11 cellular contexts compared by ENCODE assay signal in genomic region chr4:38815879-38816782, GRCh38. TPM values are rescaled to one million over a fixed set of nuclear protein-coding genes. Genes with fewer than 3 reads are reported as not detected.
DNase-seq lines count a peak whose midpoint lies in the region; ATAC-seq and TF ChIP-seq lines count a peak whose summit lies in the region.
"Had no signal": no experiment of that assay in that cellular context is flagged by ENCODE, and none has a peak within 500 bp of the region (broad histone marks: within the 10 kb centered on the region; RNA-seq: fewer than 3 reads in every experiment).

No MANE protein-coding gene starts in this region.

- H3K9ac ChIP-seq in OCI-LY1 (ENCODE audit: low read length): peak overlapping the region; percentile 32

- DNase-seq in epithelial cell of prostate (ENCODE audit: low read depth, low spot score) (no peak), sigmoid colon (no peak)
- no peak for DNase-seq in activated CD4-positive, CD25-positive, alpha-beta regulatory T cell treated with anti-CD3 and anti-CD28 coated beads, Interleukin-2, amount 50 U/mL, for 72 hours
- DNase-seq: pancreas had no signal

- peak overlapping the region; percentile 51; the same call in 1 of the 2 replicates for H3K4me2 ChIP-seq in OCI-LY1 (ENCODE audit: low read length)

- no peak for TF ChIP-seq POLR2A in sigmoid colon (IDR thresholded peaks at IDR 0.05)

- H3K4me3 ChIP-seq in OCI-LY1 (ENCODE audit: low read depth, low read length, poor library complexity, severe bottlenecking) (peak overlapping the region; percentile 34), sigmoid colon (no peak overlapping the region)
- H3K4me3 ChIP-seq: pancreas had no signal

- TF ChIP-seq CTCF in OCI-LY1 (IDR thresholded peaks at IDR 0.05; ENCODE audit: low read length) (no peak), sigmoid colon (IDR thresholded peaks at IDR 0.05) (no peak)

- H3F3A ChIP-seq in OCI-LY1 (ENCODE audit: insufficient read depth, low read length): no peaks in the 10 kb centered on the region

- H3K9me3 ChIP-seq in OCI-LY1 (ENCODE audit: low read length): peaks cover 16% of the 10 kb centered on the region; the same call in 1 of the 2 replicates
- H3K9me3 ChIP-seq in sigmoid colon: no peaks in the 10 kb centered on the region
- H3K9me3 ChIP-seq: pancreas had no signal

- 53 to 63% methylated on average over 3 of the region's 3 CpGs for WGBS in sigmoid colon, 2 donors

- peaks cover 18% of the 10 kb centered on the region for H3K36me3 ChIP-seq in OCI-LY1 (ENCODE audit: insufficient read depth, low read length)
- H3K36me3 ChIP-seq in sigmoid colon: no peaks in the 10 kb centered on the region
- H3K36me3 ChIP-seq: pancreas had no signal

- ATAC-seq in GM18868 (IDR thresholded peaks at IDR 0.05; ENCODE audit: unreplicated experiment) (peak; percentile 37), GM19455 (IDR thresholded peaks at IDR 0.05; ENCODE audit: unreplicated experiment) (no peak), HG02759 (IDR thresholded peaks at IDR 0.05; ENCODE audit: unreplicated experiment) (no peak), HG03521 (IDR thresholded peaks at IDR 0.05; ENCODE audit: unreplicated experiment) (no peak)

- H4K20me1 ChIP-seq in OCI-LY1 (ENCODE audit: insufficient read depth, low read length): no peaks in the 10 kb centered on the region

- peaks cover 47% of the 10 kb centered on the region for H3K4me1 ChIP-seq in OCI-LY1 (ENCODE audit: insufficient read depth, low read length, severe bottlenecking)
- H3K4me1 ChIP-seq in sigmoid colon: no peaks in the 10 kb centered on the region
- H3K4me1 ChIP-seq: pancreas had no signal

- H3K27ac ChIP-seq in OCI-LY1 (ENCODE audit: low read depth, low read length, poor library complexity, severe bottlenecking): peak overlapping the region; percentile 86
- H3K27ac ChIP-seq in epithelial cell of prostate: peak overlapping the region; percentile 13
- peak overlapping the region; percentile 12 to 45 (median 42) for H3K27ac ChIP-seq in sigmoid colon

- no peak for TF ChIP-seq EP300 in sigmoid colon (IDR thresholded peaks at IDR 0.05)

- no peaks in the 10 kb centered on the region for H3K79me2 ChIP-seq in OCI-LY1 (ENCODE audit: insufficient read depth, low read length)

- H3K27me3 ChIP-seq in OCI-LY1 (ENCODE audit: insufficient read depth, low read length) (no peaks in the 10 kb centered on the region), sigmoid colon (no peaks in the 10 kb centered on the region)
- H3K27me3 ChIP-seq: pancreas had no signal

- intact Hi-C loops in sigmoid colon (cut with DNase I): no loop called here

- H3K9me2 ChIP-seq in OCI-LY1 (ENCODE audit: low read depth, low read length): no peaks in the 10 kb centered on the region

- H2AFZ ChIP-seq in OCI-LY1 (ENCODE audit: low read length): no peak overlapping the region

RNA-seq across cellular contexts. Expression of gene TLR1, which starts 11.5 kb away (rescaled TPM):
- total RNA-seq in sigmoid colon: 10 to 100 TPM in 3 of 4 donors, 1 to 10 TPM in 1; 8.7 to 15.7 (median 13.0) TPM
- polyA plus RNA-seq in sigmoid colon: 1 to 10 TPM; 1.8 to 6.5 (median 2.8) TPM

RNA-seq across cellular contexts. Expression of gene TLR10, which starts 33.3 kb away (rescaled TPM):
- under 1 TPM in 3 of 4 donors, not detected in 1; under 0.01 to 0.27 (median 0.16) TPM for total RNA-seq in sigmoid colon
- 1 to 10 TPM in 1 of 3 donors, under 1 TPM in 1, not detected in 1; under 0.01 to 6.8 TPM for polyA plus RNA-seq in sigmoid colon
- total RNA-seq: glomerular endothelial cell, NCI-H460 had no signal

RNA-seq across cellular contexts. Expression of gene TLR6, which starts 40.5 kb away (rescaled TPM):
- total RNA-seq in sigmoid colon: 1 to 10 TPM; 1.5 to 4.1 (median 2.9) TPM
- 1 to 10 TPM in 1 of 3 donors, under 1 TPM in 2; 0.60 to 3.2 (median 0.92) TPM for polyA plus RNA-seq in sigmoid colon

RNA-seq across cellular contexts. Expression of gene FAM114A1, which starts 51.5 kb away (rescaled TPM):
- 100 to 1,000 TPM; 120 to 189 (median 134) TPM for total RNA-seq in sigmoid colon
- 10 to 100 TPM; 24.7 to 49.5 (median 46.2) TPM for polyA plus RNA-seq in sigmoid colon

Comparison
In these comparisons a context has a peak if more than half of its experiments do, and no peak if none do; other contexts are left out.
1. H3K27ac ChIP-seq: peak in every context shown above with its lines; median percentile 86 in OCI-LY1; 42 in sigmoid colon; 13 in epithelial cell of prostate.